ENCODE assay signal across 27 cellular contexts in the genomic region with DNA sequence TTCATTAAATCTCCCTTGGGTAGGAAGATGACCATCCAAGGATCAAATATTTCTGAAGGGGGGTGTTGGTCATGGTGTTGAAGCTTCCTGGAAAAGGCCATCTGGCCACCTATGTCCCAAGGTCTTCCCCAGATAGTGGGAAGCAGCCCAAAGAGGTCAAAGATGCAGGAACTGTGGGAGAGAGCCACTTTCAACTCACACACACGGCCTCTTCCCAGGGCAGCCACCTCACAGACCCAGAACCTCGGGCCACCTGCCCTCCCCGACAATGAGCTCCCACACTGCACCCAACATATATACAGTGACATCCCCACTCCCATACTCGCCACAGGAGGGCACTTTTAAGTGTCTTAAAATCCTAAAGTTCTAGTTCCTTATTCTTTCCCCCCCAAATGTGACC.
"Had no signal": no experiment of that assay in that cellular context is flagged by ENCODE, and none has a peak within 500 bp of the region (broad histone marks: within the 10 kb centered on the region; RNA-seq: fewer than 3 reads in every experiment).

No MANE protein-coding gene starts in this region.

- FAIRE-seq: bronchial epithelial cell, TTC549 had no signal

- H3K36me3 ChIP-seq: ascending aorta, brain microvascular endothelial cell, esophagus muscularis mucosa, gastroesophageal sphincter, heart right ventricle had no signal

- H3K9me3 ChIP-seq: ascending aorta, esophagus muscularis mucosa, gastroesophageal sphincter, heart right ventricle had no signal

- H3K27ac ChIP-seq: ascending aorta, brain microvascular endothelial cell, coronary artery, dorsolateral prefrontal cortex, esophagus muscularis mucosa, gastroesophageal sphincter, heart right ventricle, VCaP had no signal

- ATAC-seq: activated CD8-positive, alpha-beta T cell treated with anti-CD3 and anti-CD28 coated beads for 36 hours; activated naive CD4-positive, alpha-beta T cell treated with anti-CD3 and anti-CD28 coated beads, Interleukin-2, amount 50 U/mL, for 72 hours; activated T-cell treated with anti-CD3 and anti-CD28 coated beads, Interleukin-2, amount 50 U/mL, for 4 hours; activated T-helper 17 cell treated with anti-CD3 and anti-CD28 coated beads, Interleukin-2, amount 50 U/mL, for 72 hours; gastroesophageal sphincter; heart right ventricle; WTC11 had no signal

- DNase-seq: activated CD4-positive, alpha-beta T cell treated with anti-CD3 and anti-CD28 coated beads for 48 hours; activated CD4-positive, alpha-beta T cell treated with anti-CD3 and anti-CD28 coated beads, Interleukin-2, amount 50 U/mL, for 1 hour; activated CD4-positive, alpha-beta T cell treated with anti-CD3 and anti-CD28 coated beads, Interleukin-2, amount 50 U/mL, for 48 hours; activated CD8-positive, alpha-beta memory T cell treated with anti-CD3 and anti-CD28 coated beads for 24 hours; activated CD8-positive, alpha-beta T cell treated with anti-CD3 and anti-CD28 coated beads for 36 hours; activated effector memory CD4-positive, alpha-beta T cell treated with Interleukin-2 at 50 U/mL for 16 hours; activated gamma-delta T cell treated with Interleukin-2 at 50 U/mL for 16 hours; activated naive CD4-positive, alpha-beta T cell treated with Interleukin-2 at 50 U/mL for 16 hours; activated naive CD8-positive, alpha-beta T cell treated with anti-CD3 and anti-CD28 coated beads, Interleukin-2, amount 10 ng/mL, durations not matched to agents 7 days and 5 days; activated T-cell treated with anti-CD3 and anti-CD28 coated beads, Interleukin-2, amount 50 U/mL, for 4 hours; brain microvascular endothelial cell; dorsolateral prefrontal cortex; effector memory CD4-positive, alpha-beta T cell; erythroblast; foreskin melanocyte; heart right ventricle; T-helper 2 cell had no signal

- H3K27me3 ChIP-seq: ascending aorta, brain microvascular endothelial cell, esophagus muscularis mucosa, gastroesophageal sphincter had no signal

- H3K4me1 ChIP-seq: ascending aorta, esophagus muscularis mucosa, gastroesophageal sphincter, heart right ventricle had no signal

- H3K4me3 ChIP-seq: ascending aorta, coronary artery, dorsolateral prefrontal cortex, esophagus muscularis mucosa, gastroesophageal sphincter, heart right ventricle had no signal
